ENCODE assay signal across 8 cellular contexts in genomic region chr7:95330194-95331003, GRCh38. TPM values are rescaled to one million over a fixed set of nuclear protein-coding genes. Genes with fewer than 3 reads are reported as not detected.
DNase-seq lines count a peak whose midpoint lies in the region; ATAC-seq and TF ChIP-seq lines count a peak whose summit lies in the region.

No MANE protein-coding gene starts in this region.

- TF ChIP-seq CTCF in HFFc6 (IDR thresholded peaks at IDR 0.05) (no peak), esophagus squamous epithelium (IDR thresholded peaks at IDR 0.05) (no peak)

- no peaks in the 10 kb centered on the region for H3K36me3 Mint-ChIP-seq in HFFc6 (ENCODE audit: low read depth)
- no peaks in the 10 kb centered on the region for H3K36me3 Mint-ChIP-seq in stimulated activated effector memory CD8-positive, alpha-beta T cell treated with anti-CD3 and anti-CD28 coated beads, Interleukin-12 subunit alpha, Interleukin-12 subunit beta, amount 100 ng/mL, for 72 hours

- H3K9me3 ChIP-seq in esophagus squamous epithelium: no peaks in the 10 kb centered on the region

- peak; percentile 96 for ATAC-seq in GM18858 (IDR thresholded peaks at IDR 0.05; ENCODE audit: unreplicated experiment)
- peak; percentile 55 for ATAC-seq in stimulated activated effector memory CD8-positive, alpha-beta T cell treated with anti-CD3 and anti-CD28 coated beads, Interleukin-12 subunit alpha, Interleukin-12 subunit beta, amount 100 ng/mL, for 72 hours

- H3K4me1 ChIP-seq in esophagus squamous epithelium: peaks cover 0 to 10% (median 0%) of the 10 kb centered on the region in 3 donors

- WGBS in esophagus squamous epithelium, 2 donors: 17 to 19% methylated on average over 4 of the region's 4 CpGs

- no peaks in the 10 kb centered on the region; the same call in 1 of the 2 replicates for H3K4me1 Mint-ChIP-seq in HFFc6 (ENCODE audit: low read depth)
- H3K4me1 Mint-ChIP-seq in stimulated activated effector memory CD8-positive, alpha-beta T cell treated with anti-CD3 and anti-CD28 coated beads, Interleukin-12 subunit alpha, Interleukin-12 subunit beta, amount 100 ng/mL, for 72 hours: peaks cover 14% of the 10 kb centered on the region

- no peaks in the 10 kb centered on the region for H3K9me3 Mint-ChIP-seq in HFFc6
- peaks cover 2% of the 10 kb centered on the region for H3K9me3 Mint-ChIP-seq in stimulated activated effector memory CD8-positive, alpha-beta T cell treated with anti-CD3 and anti-CD28 coated beads, Interleukin-12 subunit alpha, Interleukin-12 subunit beta, amount 100 ng/mL, for 72 hours

- peak overlapping the region in 3 of 4 donors; percentile 16 to 60 (median 22) for H3K4me3 ChIP-seq in esophagus squamous epithelium

- no peak overlapping the region for H3K27ac ChIP-seq in esophagus squamous epithelium

- H3K27me3 Mint-ChIP-seq in HFFc6 (ENCODE audit: insufficient read depth): no peaks in the 10 kb centered on the region

- intact Hi-C loops in esophagus squamous epithelium (cut with DNase I): no loop called here

- H3K27me3 ChIP-seq in esophagus squamous epithelium: peaks cover 0 to 3% (median 0%) of the 10 kb centered on the region in 4 donors

- H3K27ac Mint-ChIP-seq in HFFc6: no peak overlapping the region
- peak overlapping the region; percentile 4 for H3K27ac Mint-ChIP-seq in stimulated activated effector memory CD8-positive, alpha-beta T cell treated with anti-CD3 and anti-CD28 coated beads, Interleukin-12 subunit alpha, Interleukin-12 subunit beta, amount 100 ng/mL, for 72 hours

- no peak for DNase-seq in HFFc6
- DNase-seq in NCI-H460 (ENCODE audit: extremely low read depth, low read depth): peak; percentile 17
- DNase-seq in esophagus squamous epithelium (lab: John Stamatoyannopoulos, UW): no peak
- DNase-seq in stimulated activated effector memory CD8-positive, alpha-beta T cell treated with anti-CD3 and anti-CD28 coated beads, Interleukin-12 subunit alpha, Interleukin-12 subunit beta, amount 100 ng/mL, for 72 hours (ENCODE audit: low spot score in 2 of 2): peak in 1 of 2 donors; percentile 2
- DNase-seq in SW 1271 (lab: John Stamatoyannopoulos, UW): no peak
- no peak for DNase-seq in HCEC 1CT
- no peak for DNase-seq in UCSD-AML1 (lab: John Stamatoyannopoulos, UW; ENCODE audit: unreplicated experiment)

- peak overlapping the region; percentile 71; the same call in 1 of the 2 replicates for H3K4me3 Mint-ChIP-seq in HFFc6
- H3K4me3 Mint-ChIP-seq in stimulated activated effector memory CD8-positive, alpha-beta T cell treated with anti-CD3 and anti-CD28 coated beads, Interleukin-12 subunit alpha, Interleukin-12 subunit beta, amount 100 ng/mL, for 72 hours: peak overlapping the region; percentile 40

- H3K36me3 ChIP-seq in esophagus squamous epithelium: no peaks in the 10 kb centered on the region

- no peak for TF ChIP-seq POLR2A in esophagus squamous epithelium (IDR thresholded peaks at IDR 0.05)

RNA-seq across cellular contexts. Expression of gene PON1, which starts 6.1 kb away (rescaled TPM):
- total RNA-seq in HFFc6 (2021; fragmentation: NEBNext Ultra II Directional; extraction: Animal tissue kit (Norgen Biotek cat#: 25700)): not detected
- total RNA-seq in NCI-H460 (2014; rRNA removed; shearing (Covaris generic)): not detected in 2 replicates
- polyA plus RNA-seq in NCI-H460 (2014; cell fraction: nucleus; rRNA removed): not detected in 2 replicates
- total RNA-seq in esophagus squamous epithelium: not detected
